8 cellular contexts compared by ENCODE assay signal in the genomic region with DNA sequence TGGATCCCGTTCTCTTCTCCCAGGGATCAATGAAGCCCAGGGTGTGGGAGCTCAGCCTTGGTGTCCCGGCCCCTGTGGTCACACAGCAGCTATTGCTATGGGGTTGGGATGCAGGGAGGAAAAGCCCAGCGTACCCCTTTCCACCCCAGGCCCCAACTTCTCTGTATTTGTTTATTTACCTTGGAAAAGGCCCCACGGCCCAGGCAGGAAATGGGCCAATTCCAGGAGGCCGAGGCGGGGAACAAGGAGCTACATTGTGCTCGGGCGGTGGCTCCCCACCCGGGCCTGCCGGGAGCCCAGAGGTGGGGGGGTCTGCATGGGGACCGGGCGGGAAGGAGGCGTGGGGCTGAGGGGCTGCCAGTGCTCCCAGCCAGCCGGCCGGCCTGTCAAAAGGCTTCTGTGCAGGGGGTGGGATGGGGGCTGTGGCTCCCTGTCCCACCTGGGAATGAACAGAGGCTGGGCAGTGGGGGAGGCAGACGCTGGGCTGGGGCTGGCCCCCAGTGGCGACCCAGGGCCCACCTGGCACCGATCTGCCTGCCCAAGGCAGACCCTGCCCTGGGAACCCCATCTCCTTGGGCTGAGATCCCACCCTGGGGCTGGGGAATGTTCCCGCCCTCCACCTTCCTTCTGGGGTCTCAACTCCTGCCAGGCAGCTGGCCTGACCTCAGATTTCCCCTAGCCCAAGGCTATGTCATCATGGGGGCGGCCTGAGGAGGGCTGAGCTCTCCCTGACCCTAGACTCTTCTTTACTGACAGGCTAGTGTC. TPM values are rescaled to one million over a fixed set of nuclear protein-coding genes. Genes with fewer than 3 reads are reported as not detected.
DNase-seq lines count a peak whose midpoint lies in the region; ATAC-seq and TF ChIP-seq lines count a peak whose summit lies in the region.
"Not testable (repeated sequence)": the region's sequence is repeated elsewhere in the genome, so short reads cannot be mapped to it uniquely, and the experiment has no call there.

No MANE protein-coding gene starts in this region.

- POLR2A ChIA-PET in PC-3 (lab: Charles Lee; ENCODE audit: unreplicated experiment): not testable (repeated sequence)

- H3K27ac ChIP-seq in PC-3 (ENCODE audit: low read length); lower lobe of right lung; upper lobe of right lung: not testable (repeated sequence)
- H3K27ac ChIP-seq in left ventricle myocardium inferior (replicated peaks): peak overlapping the region; percentile 62

- H3K9me3 ChIP-seq in PC-3 (ENCODE audit: low read length); left ventricle myocardium inferior (replicated peaks); lower lobe of right lung; upper lobe of right lung: not testable (repeated sequence)

- H3K27ac Mint-ChIP-seq in progenitor cell of endocrine pancreas: peak overlapping the region; percentile 81

- not testable (repeated sequence) for H3F3A ChIP-seq in PC-3 (ENCODE audit: low read length, unreplicated experiment)

- not testable (repeated sequence) for H3K27me3 ChIP-seq in PC-3 (ENCODE audit: low read length); left ventricle myocardium inferior (ENCODE audit: low read depth); lower lobe of right lung (ENCODE audit: low read depth); upper lobe of right lung

- not testable (repeated sequence) for H3K79me2 ChIP-seq in PC-3 (ENCODE audit: low read length)

- not testable (repeated sequence) for H3K4me3 ChIP-seq in PC-3 (ENCODE audit: low read length); left ventricle myocardium inferior; lower lobe of right lung; upper lobe of right lung

- ATAC-seq in PC-3 (peak; percentile 48), lower lobe of right lung (peak; percentile 56 to 61), upper lobe of right lung (peak; percentile 64)

- BruUV-seq in PC-3 (replicated peaks; lab: Mats Ljungman, UMichigan): not testable (repeated sequence)

- H3K4me1 ChIP-seq in PC-3 (ENCODE audit: insufficient read depth, low read length); left ventricle myocardium inferior; lower lobe of right lung; upper lobe of right lung: not testable (repeated sequence)

- not testable (repeated sequence) for H4K20me1 ChIP-seq in PC-3 (ENCODE audit: low read length)

- not testable (repeated sequence) for H3K36me3 ChIP-seq in PC-3 (ENCODE audit: low read depth, low read length); left ventricle myocardium inferior; lower lobe of right lung; upper lobe of right lung

- not testable (repeated sequence) for TF ChIP-seq CTCF in PC-3 (conservative IDR thresholded peaks at IDR 0.05; ENCODE audit: low read depth, low read length); left ventricle myocardium inferior (IDR thresholded peaks at IDR 0.05; ENCODE audit: borderline replicate concordance); lower lobe of right lung (IDR thresholded peaks at IDR 0.05); progenitor cell of endocrine pancreas (IDR thresholded peaks at IDR 0.05; ENCODE audit: unreplicated experiment); upper lobe of right lung (IDR thresholded peaks at IDR 0.05)

- not testable (repeated sequence) for H3K9me2 ChIP-seq in PC-3 (replicated peaks; ENCODE audit: low read length)

- peak; percentile 30 for DNase-seq in Daoy (ENCODE audit: low read depth)
- not testable (repeated sequence) for DNase-seq in PC-3; lower lobe of right lung; progenitor cell of endocrine pancreas (ENCODE audit: low spot score, unreplicated experiment); upper lobe of right lung
- peak in 41 of 58 donors; percentile 0 to 68 (median 39) for DNase-seq in anterior cingulate cortex (lab: John Stamatoyannopoulos, UW)
- peak; percentile 37 for DNase-seq in ecto neural progenitor cell (ENCODE audit: low spot score)
- peak; percentile 52 for DNase-seq in left ventricle myocardium inferior

- not testable (repeated sequence) for H3K4me3 Mint-ChIP-seq in progenitor cell of endocrine pancreas (ENCODE audit: low read depth)

- CTCF ChIA-PET in PC-3 (lab: Charles Lee): not testable (repeated sequence)

- not testable (repeated sequence) for H2AFZ ChIP-seq in PC-3 (ENCODE audit: low read length)

- not testable (repeated sequence) for H3K27me3 Mint-ChIP-seq in progenitor cell of endocrine pancreas

- H3K9me3 Mint-ChIP-seq in progenitor cell of endocrine pancreas (ENCODE audit: low read depth): not testable (repeated sequence)

- intact Hi-C loops in PC-3 (cut with micrococcal nuclease); left ventricle myocardium inferior (cut with micrococcal nuclease); lower lobe of right lung (cut with DNase I); upper lobe of right lung (cut with DNase I): not testable (repeated sequence)

- H3K4me2 ChIP-seq in PC-3 (ENCODE audit: low read length): not testable (repeated sequence)

- H3K9ac ChIP-seq in PC-3 (ENCODE audit: low read length): not testable (repeated sequence)

- H3K36me3 Mint-ChIP-seq in progenitor cell of endocrine pancreas (ENCODE audit: insufficient read depth): not testable (repeated sequence)

- not testable (repeated sequence) for H3K4me1 Mint-ChIP-seq in progenitor cell of endocrine pancreas (ENCODE audit: low read depth)

RNA-seq across cellular contexts. Expression of a gene that starts 23.5 kb away (rescaled TPM):
- total RNA-seq in Daoy (2014; rRNA removed; shearing (Covaris generic)): 14.9 and 18.6 TPM in 2 replicates
- 0.63 and 3.0 TPM in 2 replicates for total RNA-seq in PC-3 (2014; rRNA removed)
- 13.5 TPM for total RNA-seq in left ventricle myocardium inferior
- total RNA-seq in lower lobe of right lung: 19.0 TPM
- 36.2 and 37.0 TPM in 2 replicates for total RNA-seq in progenitor cell of endocrine pancreas
- total RNA-seq in upper lobe of right lung: 22.2 TPM
